ENCODE assay signal across 13 cellular contexts in the genomic region with DNA sequence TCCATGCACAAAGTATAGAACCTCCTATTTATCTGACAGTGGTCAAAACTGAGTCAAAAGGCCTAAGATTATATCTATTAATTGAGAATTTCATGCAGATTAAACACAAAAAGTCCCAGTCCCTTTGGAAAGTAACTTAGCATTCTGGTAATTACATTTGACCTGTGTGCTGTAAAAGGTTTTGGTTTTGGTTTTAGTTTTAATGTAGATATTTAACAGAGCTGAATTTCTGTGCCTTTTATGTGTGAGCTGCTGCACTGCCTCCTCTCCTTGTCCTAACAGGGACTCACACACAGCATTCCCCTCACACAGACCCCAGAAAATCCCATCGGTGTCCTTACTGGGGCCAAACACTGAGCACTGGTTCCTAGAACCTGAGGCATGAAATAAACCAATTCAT. TPM values are rescaled to one million over a fixed set of nuclear protein-coding genes. Genes with fewer than 3 reads are reported as not detected.
DNase-seq lines count a peak whose midpoint lies in the region; ATAC-seq, FAIRE-seq and TF ChIP-seq lines count a peak whose summit lies in the region.
"Had no signal": no experiment of that assay in that cellular context is flagged by ENCODE, and none has a peak within 500 bp of the region (broad histone marks: within the 10 kb centered on the region; RNA-seq: fewer than 3 reads in every experiment).

No MANE protein-coding gene starts in this region.

- TF ChIP-seq CTCF in GM10248 (IDR thresholded peaks at IDR 0.05; ENCODE audit: control extremely low read depth, extremely low read depth, low read depth, missing control alignments) (no peak), glutamatergic neuron (IDR thresholded peaks at IDR 0.05; ENCODE audit: partially characterized antibody, unreplicated experiment) (no peak)

- H3K4me3 Mint-ChIP-seq in glutamatergic neuron (ENCODE audit: unreplicated experiment) = no peak overlapping the region
- H3K4me3 Mint-ChIP-seq: natural killer cell treated with Interleukin-12 subunit alpha and Interleukin-12 subunit beta and Interleukin-15 and Interleukin-18, amount 100 ng/mL, for 72 hours had no signal

- peaks cover 8% of the 10 kb centered on the region for H3K4me1 Mint-ChIP-seq in glutamatergic neuron (ENCODE audit: low read depth, unreplicated experiment)

- no peaks in the 10 kb centered on the region for H3K27me3 Mint-ChIP-seq in glutamatergic neuron (ENCODE audit: unreplicated experiment)

- H3K36me3 Mint-ChIP-seq in glutamatergic neuron (ENCODE audit: unreplicated experiment) = peaks cover 1% of the 10 kb centered on the region
- H3K36me3 Mint-ChIP-seq: natural killer cell treated with Interleukin-12 subunit alpha and Interleukin-12 subunit beta and Interleukin-15 and Interleukin-18, amount 100 ng/mL, for 72 hours had no signal

- CTCF ChIA-PET in GM10248 (lab: Yijun Ruan, JAX) = interaction anchor here (0.6 to 5.4 kb wide), 9 partner anchors 11 to 636 kb away, joined by 3 to 33 read pairs (median 3); a partner anchor contains a TSS

- ATAC-seq in HG02678 (IDR thresholded peaks at IDR 0.05; ENCODE audit: unreplicated experiment) (peak; percentile 70), HG03378 (IDR thresholded peaks at IDR 0.05; ENCODE audit: unreplicated experiment) (peak; percentile 84)
- ATAC-seq: natural killer cell treated with Interleukin-12 subunit alpha and Interleukin-12 subunit beta and Interleukin-15 and Interleukin-18, amount 100 ng/mL, for 72 hours had no signal

- H3K9me3 Mint-ChIP-seq in glutamatergic neuron (ENCODE audit: unreplicated experiment) = no peaks in the 10 kb centered on the region
- H3K9me3 Mint-ChIP-seq: natural killer cell treated with Interleukin-12 subunit alpha and Interleukin-12 subunit beta and Interleukin-15 and Interleukin-18, amount 100 ng/mL, for 72 hours had no signal

- no peak overlapping the region for H3K27ac Mint-ChIP-seq in glutamatergic neuron (ENCODE audit: unreplicated experiment)
- H3K27ac Mint-ChIP-seq: natural killer cell treated with Interleukin-12 subunit alpha and Interleukin-12 subunit beta and Interleukin-15 and Interleukin-18, amount 100 ng/mL, for 72 hours had no signal

- POLR2A ChIA-PET in GM10248 (lab: Yijun Ruan, JAX) = no interaction called here

- DNase-seq in GM10248 (ENCODE audit: extremely low spot score) (peak; percentile 36), GM19239 (ENCODE audit: insufficient read length, low spot score) (no peak), pons (ENCODE audit: low spot score) (no peak), glutamatergic neuron (no peak), NCI-H226 (no peak)
- no peak for DNase-seq in activated CD8-positive, alpha-beta memory T cell treated with anti-CD3 and anti-CD28 coated beads for 24 hours
- DNase-seq: activated naive CD4-positive, alpha-beta T cell treated with anti-CD3 and anti-CD28 coated beads, Interleukin-2, amount 50 U/mL, for 16 hours; Caco-2; GOT3; NCI-H446 had no signal

- peak; percentile 21 for FAIRE-seq in GM19239 (lab: Jason Lieb, UNC)

RNA-seq across cellular contexts. Expression of a gene that starts 31.0 kb away (rescaled TPM):
- 32.5 TPM for total RNA-seq in glutamatergic neuron (ENCODE audit: unreplicated experiment)
